1 cellular context compared by ENCODE assay signal in the genomic region with DNA sequence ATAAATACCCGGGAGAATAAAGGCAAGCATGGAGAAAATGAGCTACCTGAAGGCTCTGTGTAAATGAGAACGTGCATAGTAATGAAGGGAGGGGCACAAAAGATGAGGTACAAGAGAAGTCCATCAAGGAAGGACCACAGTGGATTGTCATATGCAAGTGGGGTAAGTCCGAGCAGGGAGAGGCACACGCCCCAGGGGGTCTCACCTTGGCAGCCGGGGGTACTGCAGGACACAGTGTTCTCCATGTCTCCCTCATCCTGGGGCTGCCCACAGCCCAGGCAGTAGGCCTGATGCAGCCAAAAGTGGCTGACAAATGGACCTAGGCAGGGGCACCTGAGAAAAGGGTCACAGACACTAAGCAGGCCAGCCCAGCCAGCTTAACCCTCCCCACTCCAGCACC.
TF ChIP-seq lines count a peak whose summit lies in the region.

No MANE protein-coding gene starts in this region.

TF ChIP-seq in H1, 55 proteins besides CTCF, POLR2A, EP300 and RAD21:
- TF ChIP-seq KDM5A (IDR thresholded peaks at IDR 0.05; ENCODE audit: low read length) (no peak), EGR1 (IDR thresholded peaks at IDR 0.05; ENCODE audit: borderline replicate concordance, low read depth, low read length) (no peak), GABPA (IDR thresholded peaks at IDR 0.05; ENCODE audit: borderline replicate concordance, insufficient read depth, low read length) (no peak), CTBP2 (IDR thresholded peaks at IDR 0.05; ENCODE audit: borderline replicate concordance, insufficient read depth, insufficient read length, low read length) (no peak), TEAD4 (IDR thresholded peaks at IDR 0.05; ENCODE audit: low read depth, low read length) (no peak), NRF1 (IDR thresholded peaks at IDR 0.05; ENCODE audit: low read depth, low read length) (no peak), SIRT6 (IDR thresholded peaks at IDR 0.05; ENCODE audit: low read length) (no peak), CEBPB (IDR thresholded peaks at IDR 0.05; ENCODE audit: low read depth, low read length) (no peak), EZH2 (IDR thresholded peaks at IDR 0.05; ENCODE audit: low read depth, low read length, severe bottlenecking) (no peak), HDAC2 (IDR thresholded peaks at IDR 0.05; ENCODE audit: borderline replicate concordance in 1 of 2, low read depth in 2 of 2, low read length in 2 of 2) (no peak), KDM1A (IDR thresholded peaks at IDR 0.05; ENCODE audit: borderline replicate concordance, low read length) (no peak), PHF8 (conservative IDR thresholded peaks at IDR 0.05; ENCODE audit: low read depth, low read length) (no peak), POLR2AphosphoS5 (IDR thresholded peaks at IDR 0.05; ENCODE audit: low read depth, low read length) (no peak), TCF12 (IDR thresholded peaks at IDR 0.05; ENCODE audit: low read depth, low read length) (no peak), CREB1 (IDR thresholded peaks at IDR 0.05) (no peak)
- TF ChIP-seq, protein P1, sequence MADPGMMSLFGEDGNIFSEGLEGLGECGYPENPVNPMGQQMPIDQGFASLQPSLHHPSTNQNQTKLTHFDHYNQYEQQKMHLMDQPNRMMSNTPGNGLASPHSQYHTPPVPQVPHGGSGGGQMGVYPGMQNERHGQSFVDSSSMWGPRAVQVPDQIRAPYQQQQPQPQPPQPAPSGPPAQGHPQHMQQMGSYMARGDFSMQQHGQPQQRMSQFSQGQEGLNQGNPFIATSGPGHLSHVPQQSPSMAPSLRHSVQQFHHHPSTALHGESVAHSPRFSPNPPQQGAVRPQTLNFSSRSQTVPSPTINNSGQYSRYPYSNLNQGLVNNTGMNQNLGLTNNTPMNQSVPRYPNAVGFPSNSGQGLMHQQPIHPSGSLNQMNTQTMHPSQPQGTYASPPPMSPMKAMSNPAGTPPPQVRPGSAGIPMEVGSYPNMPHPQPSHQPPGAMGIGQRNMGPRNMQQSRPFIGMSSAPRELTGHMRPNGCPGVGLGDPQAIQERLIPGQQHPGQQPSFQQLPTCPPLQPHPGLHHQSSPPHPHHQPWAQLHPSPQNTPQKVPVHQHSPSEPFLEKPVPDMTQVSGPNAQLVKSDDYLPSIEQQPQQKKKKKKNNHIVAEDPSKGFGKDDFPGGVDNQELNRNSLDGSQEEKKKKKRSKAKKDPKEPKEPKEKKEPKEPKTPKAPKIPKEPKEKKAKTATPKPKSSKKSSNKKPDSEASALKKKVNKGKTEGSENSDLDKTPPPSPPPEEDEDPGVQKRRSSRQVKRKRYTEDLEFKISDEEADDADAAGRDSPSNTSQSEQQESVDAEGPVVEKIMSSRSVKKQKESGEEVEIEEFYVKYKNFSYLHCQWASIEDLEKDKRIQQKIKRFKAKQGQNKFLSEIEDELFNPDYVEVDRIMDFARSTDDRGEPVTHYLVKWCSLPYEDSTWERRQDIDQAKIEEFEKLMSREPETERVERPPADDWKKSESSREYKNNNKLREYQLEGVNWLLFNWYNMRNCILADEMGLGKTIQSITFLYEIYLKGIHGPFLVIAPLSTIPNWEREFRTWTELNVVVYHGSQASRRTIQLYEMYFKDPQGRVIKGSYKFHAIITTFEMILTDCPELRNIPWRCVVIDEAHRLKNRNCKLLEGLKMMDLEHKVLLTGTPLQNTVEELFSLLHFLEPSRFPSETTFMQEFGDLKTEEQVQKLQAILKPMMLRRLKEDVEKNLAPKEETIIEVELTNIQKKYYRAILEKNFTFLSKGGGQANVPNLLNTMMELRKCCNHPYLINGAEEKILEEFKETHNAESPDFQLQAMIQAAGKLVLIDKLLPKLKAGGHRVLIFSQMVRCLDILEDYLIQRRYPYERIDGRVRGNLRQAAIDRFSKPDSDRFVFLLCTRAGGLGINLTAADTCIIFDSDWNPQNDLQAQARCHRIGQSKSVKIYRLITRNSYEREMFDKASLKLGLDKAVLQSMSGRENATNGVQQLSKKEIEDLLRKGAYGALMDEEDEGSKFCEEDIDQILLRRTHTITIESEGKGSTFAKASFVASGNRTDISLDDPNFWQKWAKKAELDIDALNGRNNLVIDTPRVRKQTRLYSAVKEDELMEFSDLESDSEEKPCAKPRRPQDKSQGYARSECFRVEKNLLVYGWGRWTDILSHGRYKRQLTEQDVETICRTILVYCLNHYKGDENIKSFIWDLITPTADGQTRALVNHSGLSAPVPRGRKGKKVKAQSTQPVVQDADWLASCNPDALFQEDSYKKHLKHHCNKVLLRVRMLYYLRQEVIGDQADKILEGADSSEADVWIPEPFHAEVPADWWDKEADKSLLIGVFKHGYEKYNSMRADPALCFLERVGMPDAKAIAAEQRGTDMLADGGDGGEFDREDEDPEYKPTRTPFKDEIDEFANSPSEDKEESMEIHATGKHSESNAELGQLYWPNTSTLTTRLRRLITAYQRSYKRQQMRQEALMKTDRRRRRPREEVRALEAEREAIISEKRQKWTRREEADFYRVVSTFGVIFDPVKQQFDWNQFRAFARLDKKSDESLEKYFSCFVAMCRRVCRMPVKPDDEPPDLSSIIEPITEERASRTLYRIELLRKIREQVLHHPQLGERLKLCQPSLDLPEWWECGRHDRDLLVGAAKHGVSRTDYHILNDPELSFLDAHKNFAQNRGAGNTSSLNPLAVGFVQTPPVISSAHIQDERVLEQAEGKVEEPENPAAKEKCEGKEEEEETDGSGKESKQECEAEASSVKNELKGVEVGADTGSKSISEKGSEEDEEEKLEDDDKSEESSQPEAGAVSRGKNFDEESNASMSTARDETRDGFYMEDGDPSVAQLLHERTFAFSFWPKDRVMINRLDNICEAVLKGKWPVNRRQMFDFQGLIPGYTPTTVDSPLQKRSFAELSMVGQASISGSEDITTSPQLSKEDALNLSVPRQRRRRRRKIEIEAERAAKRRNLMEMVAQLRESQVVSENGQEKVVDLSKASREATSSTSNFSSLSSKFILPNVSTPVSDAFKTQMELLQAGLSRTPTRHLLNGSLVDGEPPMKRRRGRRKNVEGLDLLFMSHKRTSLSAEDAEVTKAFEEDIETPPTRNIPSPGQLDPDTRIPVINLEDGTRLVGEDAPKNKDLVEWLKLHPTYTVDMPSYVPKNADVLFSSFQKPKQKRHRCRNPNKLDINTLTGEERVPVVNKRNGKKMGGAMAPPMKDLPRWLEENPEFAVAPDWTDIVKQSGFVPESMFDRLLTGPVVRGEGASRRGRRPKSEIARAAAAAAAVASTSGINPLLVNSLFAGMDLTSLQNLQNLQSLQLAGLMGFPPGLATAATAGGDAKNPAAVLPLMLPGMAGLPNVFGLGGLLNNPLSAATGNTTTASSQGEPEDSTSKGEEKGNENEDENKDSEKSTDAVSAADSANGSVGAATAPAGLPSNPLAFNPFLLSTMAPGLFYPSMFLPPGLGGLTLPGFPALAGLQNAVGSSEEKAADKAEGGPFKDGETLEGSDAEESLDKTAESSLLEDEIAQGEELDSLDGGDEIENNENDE (IDR thresholded peaks at IDR 0.05; ENCODE audit: insufficient replicate concordance, low read length) = no peak
- TF ChIP-seq, protein P2, sequence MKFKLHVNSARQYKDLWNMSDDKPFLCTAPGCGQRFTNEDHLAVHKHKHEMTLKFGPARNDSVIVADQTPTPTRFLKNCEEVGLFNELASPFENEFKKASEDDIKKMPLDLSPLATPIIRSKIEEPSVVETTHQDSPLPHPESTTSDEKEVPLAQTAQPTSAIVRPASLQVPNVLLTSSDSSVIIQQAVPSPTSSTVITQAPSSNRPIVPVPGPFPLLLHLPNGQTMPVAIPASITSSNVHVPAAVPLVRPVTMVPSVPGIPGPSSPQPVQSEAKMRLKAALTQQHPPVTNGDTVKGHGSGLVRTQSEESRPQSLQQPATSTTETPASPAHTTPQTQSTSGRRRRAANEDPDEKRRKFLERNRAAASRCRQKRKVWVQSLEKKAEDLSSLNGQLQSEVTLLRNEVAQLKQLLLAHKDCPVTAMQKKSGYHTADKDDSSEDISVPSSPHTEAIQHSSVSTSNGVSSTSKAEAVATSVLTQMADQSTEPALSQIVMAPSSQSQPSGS (IDR thresholded peaks at IDR 0.05; ENCODE audit: low read length) = no peak
- TF ChIP-seq, protein P3, sequence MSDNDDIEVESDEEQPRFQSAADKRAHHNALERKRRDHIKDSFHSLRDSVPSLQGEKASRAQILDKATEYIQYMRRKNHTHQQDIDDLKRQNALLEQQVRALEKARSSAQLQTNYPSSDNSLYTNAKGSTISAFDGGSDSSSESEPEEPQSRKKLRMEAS (IDR thresholded peaks at IDR 0.05) = no peak
- TF ChIP-seq, protein P4, sequence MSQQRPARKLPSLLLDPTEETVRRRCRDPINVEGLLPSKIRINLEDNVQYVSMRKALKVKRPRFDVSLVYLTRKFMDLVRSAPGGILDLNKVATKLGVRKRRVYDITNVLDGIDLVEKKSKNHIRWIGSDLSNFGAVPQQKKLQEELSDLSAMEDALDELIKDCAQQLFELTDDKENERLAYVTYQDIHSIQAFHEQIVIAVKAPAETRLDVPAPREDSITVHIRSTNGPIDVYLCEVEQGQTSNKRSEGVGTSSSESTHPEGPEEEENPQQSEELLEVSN (IDR thresholded peaks at IDR 0.05) = no peak
